In genomic region chr2:19473415-19473814, GRCh38 we compare ENCODE assay signal across 17 cellular contexts.
"Had no signal": no experiment of that assay in that cellular context is flagged by ENCODE, and none has a peak within 500 bp of the region (broad histone marks: within the 10 kb centered on the region; RNA-seq: fewer than 3 reads in every experiment).

No MANE protein-coding gene starts in this region.

- H3K4me3 Mint-ChIP-seq: activated CD4-positive, alpha-beta memory T cell treated with anti-CD3 and anti-CD28 coated beads for 36 hours had no signal

- DNase-seq: activated CD8-positive, alpha-beta memory T cell treated with anti-CD3 and anti-CD28 coated beads, Interleukin-2, amount 50 U/mL, for 48 hours; activated naive CD4-positive, alpha-beta T cell treated with anti-CD3 and anti-CD28 coated beads, Interleukin-2, amount 50 U/mL, for 16 hours; activated T-cell treated with anti-CD3 and anti-CD28 coated beads, Interleukin-2, amount 50 U/mL, for 24 hours; dermis blood vessel endothelial cell; esophagus squamous epithelium; left ventricle myocardium inferior; natural killer cell; right cardiac atrium; stimulated activated CD4-positive, alpha-beta T cell treated with anti-CD3 and anti-CD28 coated beads, Interleukin-4, amount 100 ng/mL, for 1 hour; trophoblast cell had no signal

- H3K27ac ChIP-seq: breast epithelium, epithelial cell of prostate, esophagus squamous epithelium, left ventricle myocardium inferior, thoracic aorta had no signal

- ATAC-seq: right cardiac atrium had no signal

- H3K27me3 ChIP-seq: breast epithelium, esophagus squamous epithelium had no signal

- H3K9me3 ChIP-seq: breast epithelium, esophagus squamous epithelium, left ventricle myocardium inferior, thoracic aorta had no signal

- H3K4me1 ChIP-seq: breast epithelium, left ventricle myocardium inferior had no signal

- H3K36me3 Mint-ChIP-seq: activated CD4-positive, alpha-beta memory T cell treated with anti-CD3 and anti-CD28 coated beads for 36 hours; stimulated activated effector memory CD8-positive, alpha-beta T cell treated with anti-CD3 and anti-CD28 coated beads, Interleukin-12 subunit alpha, Interleukin-12 subunit beta, amount 100 ng/mL, for 72 hours had no signal

- H3K4me3 ChIP-seq: breast epithelium, esophagus squamous epithelium, left ventricle myocardium inferior, lung, thoracic aorta had no signal

- H3K36me3 ChIP-seq: breast epithelium, esophagus squamous epithelium, left ventricle myocardium inferior, thoracic aorta had no signal

- H3K27ac Mint-ChIP-seq: activated CD4-positive, alpha-beta memory T cell treated with anti-CD3 and anti-CD28 coated beads for 36 hours; activated T-cell treated with anti-CD3 and anti-CD28 coated beads, Interleukin-2, amount 50 U/mL, for 24 hours; stimulated activated naive CD8-positive, alpha-beta T cell treated with anti-CD3 and anti-CD28 coated beads, Interleukin-15, Interleukin-2, amounts not matched to agents 100 ng/mL and 50 ng/mL, for 24 hours had no signal
